ENCODE assay signal across 1 cellular context in the genomic region with DNA sequence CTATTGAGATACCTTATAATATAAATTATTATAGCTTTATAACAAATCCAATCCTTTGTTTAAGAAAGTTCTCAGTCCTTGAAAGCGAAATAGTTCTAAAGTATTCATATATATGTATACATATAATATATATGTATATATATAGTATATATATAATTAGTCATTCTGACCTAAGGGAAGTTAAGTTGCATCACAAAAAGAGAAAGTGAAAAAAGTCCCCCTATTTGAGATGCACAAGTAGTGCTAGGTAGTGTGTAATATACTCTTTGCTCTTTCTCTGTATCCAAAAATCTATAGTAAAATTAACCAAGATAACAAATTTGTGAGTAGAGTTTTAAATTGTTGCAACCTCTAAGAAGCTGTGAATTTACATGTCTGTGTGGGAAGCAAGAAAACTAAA.
TF ChIP-seq lines count a peak whose summit lies in the region.

No MANE protein-coding gene starts in this region.

TF ChIP-seq in GM12878, 131 proteins besides CTCF, POLR2A, EP300 and RAD21:
- TF ChIP-seq, protein P1, sequence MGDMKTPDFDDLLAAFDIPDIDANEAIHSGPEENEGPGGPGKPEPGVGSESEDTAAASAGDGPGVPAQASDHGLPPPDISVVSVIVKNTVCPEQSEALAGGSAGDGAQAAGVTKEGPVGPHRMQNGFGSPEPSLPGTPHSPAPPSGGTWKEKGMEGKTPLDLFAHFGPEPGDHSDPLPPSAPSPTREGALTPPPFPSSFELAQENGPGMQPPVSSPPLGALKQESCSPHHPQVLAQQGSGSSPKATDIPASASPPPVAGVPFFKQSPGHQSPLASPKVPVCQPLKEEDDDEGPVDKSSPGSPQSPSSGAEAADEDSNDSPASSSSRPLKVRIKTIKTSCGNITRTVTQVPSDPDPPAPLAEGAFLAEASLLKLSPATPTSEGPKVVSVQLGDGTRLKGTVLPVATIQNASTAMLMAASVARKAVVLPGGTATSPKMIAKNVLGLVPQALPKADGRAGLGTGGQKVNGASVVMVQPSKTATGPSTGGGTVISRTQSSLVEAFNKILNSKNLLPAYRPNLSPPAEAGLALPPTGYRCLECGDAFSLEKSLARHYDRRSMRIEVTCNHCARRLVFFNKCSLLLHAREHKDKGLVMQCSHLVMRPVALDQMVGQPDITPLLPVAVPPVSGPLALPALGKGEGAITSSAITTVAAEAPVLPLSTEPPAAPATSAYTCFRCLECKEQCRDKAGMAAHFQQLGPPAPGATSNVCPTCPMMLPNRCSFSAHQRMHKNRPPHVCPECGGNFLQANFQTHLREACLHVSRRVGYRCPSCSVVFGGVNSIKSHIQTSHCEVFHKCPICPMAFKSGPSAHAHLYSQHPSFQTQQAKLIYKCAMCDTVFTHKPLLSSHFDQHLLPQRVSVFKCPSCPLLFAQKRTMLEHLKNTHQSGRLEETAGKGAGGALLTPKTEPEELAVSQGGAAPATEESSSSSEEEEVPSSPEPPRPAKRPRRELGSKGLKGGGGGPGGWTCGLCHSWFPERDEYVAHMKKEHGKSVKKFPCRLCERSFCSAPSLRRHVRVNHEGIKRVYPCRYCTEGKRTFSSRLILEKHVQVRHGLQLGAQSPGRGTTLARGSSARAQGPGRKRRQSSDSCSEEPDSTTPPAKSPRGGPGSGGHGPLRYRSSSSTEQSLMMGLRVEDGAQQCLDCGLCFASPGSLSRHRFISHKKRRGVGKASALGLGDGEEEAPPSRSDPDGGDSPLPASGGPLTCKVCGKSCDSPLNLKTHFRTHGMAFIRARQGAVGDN (IDR thresholded peaks at IDR 0.05), result no peak
- TF ChIP-seq, protein P2, sequence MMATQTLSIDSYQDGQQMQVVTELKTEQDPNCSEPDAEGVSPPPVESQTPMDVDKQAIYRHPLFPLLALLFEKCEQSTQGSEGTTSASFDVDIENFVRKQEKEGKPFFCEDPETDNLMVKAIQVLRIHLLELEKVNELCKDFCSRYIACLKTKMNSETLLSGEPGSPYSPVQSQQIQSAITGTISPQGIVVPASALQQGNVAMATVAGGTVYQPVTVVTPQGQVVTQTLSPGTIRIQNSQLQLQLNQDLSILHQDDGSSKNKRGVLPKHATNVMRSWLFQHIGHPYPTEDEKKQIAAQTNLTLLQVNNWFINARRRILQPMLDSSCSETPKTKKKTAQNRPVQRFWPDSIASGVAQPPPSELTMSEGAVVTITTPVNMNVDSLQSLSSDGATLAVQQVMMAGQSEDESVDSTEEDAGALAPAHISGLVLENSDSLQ (IDR thresholded peaks at IDR 0.05), result no peak
- TF ChIP-seq SREBF1 (IDR thresholded peaks at IDR 0.05; ENCODE audit: low read length) (no peak), MEF2B (IDR thresholded peaks at IDR 0.05; ENCODE audit: partially characterized antibody, poor library complexity, severe bottlenecking) (no peak), NFXL1 (IDR thresholded peaks at IDR 0.05; ENCODE audit: borderline replicate concordance) (no peak), HDGF (IDR thresholded peaks at IDR 0.05) (no peak), TCF3 (IDR thresholded peaks at IDR 0.05; ENCODE audit: borderline replicate concordance, insufficient read depth, low read depth, low read length) (no peak), ZNF207 (IDR thresholded peaks at IDR 0.05; ENCODE audit: borderline replicate concordance) (no peak), EZH2 (IDR thresholded peaks at IDR 0.05; ENCODE audit: borderline replicate concordance, control insufficient read depth, low read depth, low read length) (no peak), CEBPB (IDR thresholded peaks at IDR 0.05; ENCODE audit: borderline replicate concordance in 1 of 2, low read depth in 2 of 2, low read length in 2 of 2) (no peak), NR2C1 (IDR thresholded peaks at IDR 0.05) (no peak), NFYA (IDR thresholded peaks at IDR 0.05; ENCODE audit: borderline replicate concordance, low read depth, low read length) (no peak)
- TF ChIP-seq, protein P3, sequence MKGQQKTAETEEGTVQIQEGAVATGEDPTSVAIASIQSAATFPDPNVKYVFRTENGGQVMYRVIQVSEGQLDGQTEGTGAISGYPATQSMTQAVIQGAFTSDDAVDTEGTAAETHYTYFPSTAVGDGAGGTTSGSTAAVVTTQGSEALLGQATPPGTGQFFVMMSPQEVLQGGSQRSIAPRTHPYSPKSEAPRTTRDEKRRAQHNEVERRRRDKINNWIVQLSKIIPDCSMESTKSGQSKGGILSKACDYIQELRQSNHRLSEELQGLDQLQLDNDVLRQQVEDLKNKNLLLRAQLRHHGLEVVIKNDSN (IDR thresholded peaks at IDR 0.05; ENCODE audit: borderline replicate concordance, extremely low read length, insufficient read depth, low read depth, low read length), result no peak
- TF ChIP-seq, protein P4, sequence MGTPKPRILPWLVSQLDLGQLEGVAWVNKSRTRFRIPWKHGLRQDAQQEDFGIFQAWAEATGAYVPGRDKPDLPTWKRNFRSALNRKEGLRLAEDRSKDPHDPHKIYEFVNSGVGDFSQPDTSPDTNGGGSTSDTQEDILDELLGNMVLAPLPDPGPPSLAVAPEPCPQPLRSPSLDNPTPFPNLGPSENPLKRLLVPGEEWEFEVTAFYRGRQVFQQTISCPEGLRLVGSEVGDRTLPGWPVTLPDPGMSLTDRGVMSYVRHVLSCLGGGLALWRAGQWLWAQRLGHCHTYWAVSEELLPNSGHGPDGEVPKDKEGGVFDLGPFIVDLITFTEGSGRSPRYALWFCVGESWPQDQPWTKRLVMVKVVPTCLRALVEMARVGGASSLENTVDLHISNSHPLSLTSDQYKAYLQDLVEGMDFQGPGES (IDR thresholded peaks at IDR 0.05), result no peak
